14 cellular contexts compared by ENCODE assay signal in the genomic region with DNA sequence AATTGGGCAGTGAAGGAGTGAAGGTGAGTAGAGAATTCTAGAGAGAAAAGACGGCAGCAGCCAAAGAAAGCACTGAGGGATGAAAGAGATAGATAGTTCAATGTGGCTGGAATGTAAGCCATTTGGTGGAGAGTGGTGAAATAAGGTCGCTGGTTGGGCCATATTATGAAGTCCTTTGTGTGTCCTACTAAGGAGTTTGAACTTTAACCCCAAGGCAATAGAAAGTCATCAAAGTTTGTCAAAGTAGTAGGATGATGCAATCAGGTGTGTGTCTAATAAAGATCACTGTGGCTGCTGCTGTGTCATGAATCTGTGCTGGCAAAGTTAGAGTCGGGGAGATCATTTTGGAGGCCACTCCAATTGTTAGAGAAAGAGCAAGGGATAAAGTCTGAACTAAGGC. TPM values are rescaled to one million over a fixed set of nuclear protein-coding genes. Genes with fewer than 3 reads are reported as not detected.
DNase-seq lines count a peak whose midpoint lies in the region; ATAC-seq and TF ChIP-seq lines count a peak whose summit lies in the region.
"Had no signal": no experiment of that assay in that cellular context is flagged by ENCODE, and none has a peak within 500 bp of the region (broad histone marks: within the 10 kb centered on the region; RNA-seq: fewer than 3 reads in every experiment).

No MANE protein-coding gene starts in this region.

- POLR2A ChIA-PET in MCF 10A (lab: Yijun Ruan, JAX) (interaction anchor here (0.6 kb wide), 1 partner anchor 17 kb away, joined by 3 read pairs; no protein-coding TSS in a partner anchor), WTC11 (lab: Charles Lee) (no interaction called here)

- H3K27me3 Mint-ChIP-seq in MCF 10A (ENCODE audit: insufficient read depth, unreplicated experiment) (no peaks in the 10 kb centered on the region), WTC11 (ENCODE audit: low read depth) (no peaks in the 10 kb centered on the region), type B pancreatic cell (no peaks in the 10 kb centered on the region)

- H3K4me2 ChIP-seq in hepatocyte = peak overlapping the region; percentile 12

- H3K27me3 ChIP-seq in breast epithelium = no peaks in the 10 kb centered on the region
- no peaks in the 10 kb centered on the region for H3K27me3 ChIP-seq in hepatocyte
- no peaks in the 10 kb centered on the region for H3K27me3 ChIP-seq in esophagus muscularis mucosa
- H3K27me3 ChIP-seq: ascending aorta had no signal

- no peaks in the 10 kb centered on the region for H3K9me3 ChIP-seq in breast epithelium
- H3K9me3 ChIP-seq in hepatocyte (ENCODE audit: low read depth) = no peaks in the 10 kb centered on the region
- H3K9me3 ChIP-seq in esophagus muscularis mucosa = no peaks in the 10 kb centered on the region
- H3K9me3 ChIP-seq: ascending aorta had no signal

- 69% methylated on average over 3 of the region's 3 CpGs for WGBS in hepatocyte (ENCODE audit: low lambda C conversion rate, missing lambda C conversion rate)
- 70% methylated on average over 3 of the region's 3 CpGs for WGBS in esophagus muscularis mucosa

- TF ChIP-seq CTCF in MCF 10A (IDR thresholded peaks at IDR 0.05; ENCODE audit: unreplicated experiment) (no peak), breast epithelium (IDR thresholded peaks at IDR 0.05) (no peak), WTC11 (IDR thresholded peaks at IDR 0.05) (no peak), hepatocyte (IDR thresholded peaks at IDR 0.05; ENCODE audit: poor library complexity) (no peak), type B pancreatic cell (conservative IDR thresholded peaks at IDR 0.05) (no peak), esophagus muscularis mucosa (IDR thresholded peaks at IDR 0.05) (no peak)

- H3K4me1 Mint-ChIP-seq in MCF 10A (ENCODE audit: insufficient read depth, unreplicated experiment) = peaks cover 27% of the 10 kb centered on the region
- H3K4me1 Mint-ChIP-seq in WTC11 = no peaks in the 10 kb centered on the region
- peaks cover 18% of the 10 kb centered on the region for H3K4me1 Mint-ChIP-seq in type B pancreatic cell (ENCODE audit: unreplicated experiment)

- no peaks in the 10 kb centered on the region for H3K9me2 ChIP-seq in hepatocyte (replicated peaks; ENCODE audit: insufficient read depth)

- H3K4me1 ChIP-seq in breast epithelium (no peaks in the 10 kb centered on the region), hepatocyte (ENCODE audit: insufficient read depth) (peaks cover 14% of the 10 kb centered on the region), esophagus muscularis mucosa (peaks cover 7 to 30% (median 17%) of the 10 kb centered on the region in 4 donors)
- H3K4me1 ChIP-seq: parathyroid adenoma had no signal

- H3K4me3 Mint-ChIP-seq in MCF 10A (ENCODE audit: unreplicated experiment) (no peak overlapping the region), WTC11 (no peak overlapping the region), type B pancreatic cell (no peak overlapping the region)

- H3K27ac Mint-ChIP-seq in MCF 10A (ENCODE audit: low read depth, unreplicated experiment) = peak overlapping the region; percentile 30
- peak overlapping the region; percentile 77 for H3K27ac Mint-ChIP-seq in WTC11
- peak overlapping the region; percentile 39 for H3K27ac Mint-ChIP-seq in type B pancreatic cell

- H3K27ac ChIP-seq in breast epithelium (no peak overlapping the region), hepatocyte (peak overlapping the region; percentile 78), esophagus muscularis mucosa (replicated peaks in 1 of 4) (no peak overlapping the region)
- H3K27ac ChIP-seq: ascending aorta, parathyroid adenoma had no signal

- H3K4me3 ChIP-seq in breast epithelium = no peak overlapping the region
- H3K4me3 ChIP-seq in hepatocyte = no peak overlapping the region
- no peak overlapping the region for H3K4me3 ChIP-seq in esophagus muscularis mucosa
- H3K4me3 ChIP-seq: ascending aorta had no signal

- no peaks in the 10 kb centered on the region for H4K20me1 ChIP-seq in hepatocyte (ENCODE audit: insufficient read depth, poor library complexity, severe bottlenecking)

- H3K36me3 Mint-ChIP-seq in MCF 10A (ENCODE audit: insufficient read depth, unreplicated experiment) (no peaks in the 10 kb centered on the region), WTC11 (no peaks in the 10 kb centered on the region), type B pancreatic cell (peaks cover 7% of the 10 kb centered on the region)

- no TSS peak for BruUV-seq in MCF 10A (replicated peaks; lab: Mats Ljungman, UMichigan)

- TF ChIP-seq POLR2A in breast epithelium (IDR thresholded peaks at IDR 0.05) = no peak
- no peak for TF ChIP-seq POLR2A in esophagus muscularis mucosa (IDR thresholded peaks at IDR 0.05; ENCODE audit: low read depth)

- peaks cover 71% of the 10 kb centered on the region for H3K79me2 ChIP-seq in hepatocyte

- DNase-seq in MCF 10A (ENCODE audit: unreplicated experiment) (peak; percentile 25), breast epithelium (ENCODE audit: low spot score in 2 of 2) (no peak), WTC11 (ENCODE audit: low spot score) (no peak), hepatocyte (ENCODE audit: low spot score) (peak; percentile 62), type B pancreatic cell (ENCODE audit: extremely low spot score, unreplicated experiment) (no peak), esophagus muscularis mucosa (ENCODE audit: extremely low spot score) (no peak), NCI-H128 (lab: John Stamatoyannopoulos, UW; ENCODE audit: unreplicated experiment) (no peak)
- DNase-seq: mesendoderm; NCI-H2227 treated with DMSO at 0.1 percent for 48 hours; stimulated activated CD4-positive, alpha-beta T cell treated with anti-CD3 and anti-CD28 coated beads, Interleukin-12 subunit alpha, Interleukin-12 subunit beta, amount 100 ng/mL, for 4 hours; SW 1271 had no signal

- no peak for TF ChIP-seq EP300 in esophagus muscularis mucosa (IDR thresholded peaks at IDR 0.05)

- H2AFZ ChIP-seq in hepatocyte = no peak overlapping the region
- H2AFZ ChIP-seq: parathyroid adenoma had no signal

- ATAC-seq in WTC11 = no peak
- ATAC-seq in GM18511 (IDR thresholded peaks at IDR 0.05; ENCODE audit: unreplicated experiment) = no peak

- H3K9me3 Mint-ChIP-seq in MCF 10A (ENCODE audit: unreplicated experiment) = no peaks in the 10 kb centered on the region
- no peaks in the 10 kb centered on the region for H3K9me3 Mint-ChIP-seq in WTC11
- no peaks in the 10 kb centered on the region for H3K9me3 Mint-ChIP-seq in type B pancreatic cell

- H3K36me3 ChIP-seq in breast epithelium (no peaks in the 10 kb centered on the region), hepatocyte (replicated peaks; ENCODE audit: insufficient read depth, low read depth) (no peaks in the 10 kb centered on the region), esophagus muscularis mucosa (no peaks in the 10 kb centered on the region)
- H3K36me3 ChIP-seq: ascending aorta had no signal

- CTCF ChIA-PET in MCF 10A (lab: Yijun Ruan, JAX) (interaction anchor here (0.6 kb wide), 1 partner anchor 615 kb away, joined by 3 read pairs; no protein-coding TSS in a partner anchor), WTC11 (lab: Charles Lee) (no interaction called here)

- intact Hi-C loops in MCF 10A (cut with micrococcal nuclease) (no loop called here), breast epithelium (cut with DNase I; ENCODE audit: low total_unique reads) (no loop called here), esophagus muscularis mucosa (cut with DNase I) (no loop called here)

TF ChIP-seq in WTC11, 78 proteins besides CTCF, POLR2A, EP300 and RAD21:
- TF ChIP-seq, protein P1, sequence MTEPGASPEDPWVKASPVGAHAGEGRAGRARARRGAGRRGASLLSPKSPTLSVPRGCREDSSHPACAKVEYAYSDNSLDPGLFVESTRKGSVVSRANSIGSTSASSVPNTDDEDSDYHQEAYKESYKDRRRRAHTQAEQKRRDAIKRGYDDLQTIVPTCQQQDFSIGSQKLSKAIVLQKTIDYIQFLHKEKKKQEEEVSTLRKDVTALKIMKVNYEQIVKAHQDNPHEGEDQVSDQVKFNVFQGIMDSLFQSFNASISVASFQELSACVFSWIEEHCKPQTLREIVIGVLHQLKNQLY (CRISPR knock-in tag; IDR thresholded peaks at IDR 0.05) = no peak
- peak; percentile 99 for TF ChIP-seq GABPB1 (CRISPR knock-in tag; IDR thresholded peaks at IDR 0.05)

RNA-seq across cellular contexts. Expression of a gene that starts 18.7 kb away (rescaled TPM):
- total RNA-seq in MCF 10A (2022) (27.8 and 29.8 TPM in 2 replicates), breast epithelium (10 to 100 TPM; 21.8 to 39.0 (median 37.3) TPM), WTC11 (2021) (40.2 to 45.3 TPM (median 41.0 TPM) in 3 replicates), hepatocyte (26.4 and 26.5 TPM in 2 replicates), type B pancreatic cell (ENCODE audit: low replicate concordance) (44.3 and 49.7 TPM in 2 replicates), esophagus muscularis mucosa (10 to 100 TPM; 13.7 to 25.9 (median 18.6) TPM)
- polyA plus RNA-seq in hepatocyte = 29.4 and 38.1 TPM in 2 replicates

RNA-seq across cellular contexts. Expression of a gene that starts 19.1 kb away (rescaled TPM):
- total RNA-seq in MCF 10A (2022) (5.9 and 8.4 TPM in 2 replicates), breast epithelium (10 to 100 TPM; 10.2 to 14.0 (median 12.8) TPM), WTC11 (2021) (10.6 to 14.6 TPM (median 11.8 TPM) in 3 replicates), hepatocyte (5.9 and 9.7 TPM in 2 replicates), type B pancreatic cell (ENCODE audit: low replicate concordance) (9.7 and 15.6 TPM in 2 replicates), esophagus muscularis mucosa (10 to 100 TPM in 1 of 4 donors, 1 to 10 TPM in 3; 5.6 to 10.4 (median 8.8) TPM)
- polyA plus RNA-seq in hepatocyte = 1.6 and 7.1 TPM in 2 replicates
- total RNA-seq: ascending aorta had no signal

RNA-seq across cellular contexts. Expression of a gene that starts 51.2 kb away (rescaled TPM):
- total RNA-seq in MCF 10A (2022) (5.1 and 8.2 TPM in 2 replicates), breast epithelium (10 to 100 TPM in 2 of 3 donors, 1 to 10 TPM in 1; 2.6 to 10.4 (median 10.2) TPM), WTC11 (2021) (14.1 to 17.3 TPM (median 15.0 TPM) in 3 replicates), hepatocyte (2.4 and 2.8 TPM in 2 replicates), type B pancreatic cell (ENCODE audit: low replicate concordance) (10.6 and 15.7 TPM in 2 replicates), esophagus muscularis mucosa (1 to 10 TPM; 2.7 to 9.4 (median 5.9) TPM)
- 2.2 and 2.6 TPM in 2 replicates for polyA plus RNA-seq in hepatocyte

Comparison
In these comparisons a context has a peak if more than half of its experiments do, and no peak if none do; other contexts are left out.
1. DNase-seq: peak in MCF 10A (single experiment) and hepatocyte (single experiment); none in breast epithelium (0 of 2), WTC11 (single experiment), type B pancreatic cell (single experiment), esophagus muscularis mucosa (single experiment) and NCI-H128 (single experiment).
2. Peak in every context shown above with its lines, with median percentiles within 50 percentile points of each other: H3K27ac Mint-ChIP-seq.